Comparison of ENCODE assay signal across 27 cellular contexts in genomic region chr7:36188266-36188665, GRCh38. TPM values are rescaled to one million over a fixed set of nuclear protein-coding genes. Genes with fewer than 3 reads are reported as not detected.
DNase-seq lines count a peak whose midpoint lies in the region; ATAC-seq and TF ChIP-seq lines count a peak whose summit lies in the region.
"Had no signal": no experiment of that assay in that cellular context is flagged by ENCODE, and none has a peak within 500 bp of the region (broad histone marks: within the 10 kb centered on the region; RNA-seq: fewer than 3 reads in every experiment).

No MANE protein-coding gene starts in this region.

- H3K4me3 ChIP-seq in GM23338: no peak overlapping the region
- H3K4me3 ChIP-seq in SU-DHL-6 (ENCODE audit: insufficient read depth, low read length, poor library complexity, severe bottlenecking): peak overlapping the region; percentile 14
- H3K4me3 ChIP-seq in retinal pigment epithelial cell (ENCODE audit: low read length): no peak overlapping the region
- H3K4me3 ChIP-seq: lung, vagina had no signal

- H3K4me2 ChIP-seq in GM23338 (no peak overlapping the region), SU-DHL-6 (ENCODE audit: low read depth, low read length, poor library complexity, severe bottlenecking) (peak overlapping the region; percentile 84)

- H3K9ac ChIP-seq in SU-DHL-6 (ENCODE audit: low read length): peak overlapping the region; percentile 69

- H3K27me3 ChIP-seq in GM23338 (ENCODE audit: insufficient read depth): no peaks in the 10 kb centered on the region
- no peaks in the 10 kb centered on the region for H3K27me3 ChIP-seq in SU-DHL-6 (ENCODE audit: low read length)
- H3K27me3 ChIP-seq: vagina had no signal

- no peak for DNase-seq in GM23338 (ENCODE audit: low spot score)
- peak; percentile 15 for DNase-seq in kidney tubule cell (ENCODE audit: low spot score)
- peak; percentile 63 for DNase-seq in retinal pigment epithelial cell (ENCODE audit: low read depth)
- DNase-seq in HCEC 1CT: no peak
- no peak for DNase-seq in NOMO-1 (lab: John Stamatoyannopoulos, UW; ENCODE audit: unreplicated experiment in 2 of 2)
- DNase-seq in NCI-H2081 (lab: John Stamatoyannopoulos, UW): no peak
- DNase-seq: activated CD4-positive, alpha-beta T cell treated with anti-CD3 and anti-CD28 coated beads for 48 hours; CD4-positive, alpha-beta memory T cell; DMS153; effector CD4-positive, alpha-beta T cell; erythroblast; H7; islet precursor cell; KG1; NCI-H187; NCI-H2227 treated with DMSO at 0.1 percent for 48 hours; NCI-H748 treated with DMSO at 0.1 percent for 48 hours; occipital lobe; PC-3; right cardiac atrium; stimulated activated CD4-positive, alpha-beta T cell treated with anti-CD3 and anti-CD28 coated beads, Interleukin-15, amount 100 ng/mL, for 24 hours; T-cell had no signal

- no peaks in the 10 kb centered on the region for H3K36me3 ChIP-seq in GM23338 (ENCODE audit: insufficient read depth)
- H3K36me3 ChIP-seq in SU-DHL-6 (ENCODE audit: low read length): no peaks in the 10 kb centered on the region; the same call in 1 of the 2 replicates
- H3K36me3 ChIP-seq: vagina had no signal

- no peak overlapping the region for H3K4me3 Mint-ChIP-seq in GM23338
- H3K4me3 Mint-ChIP-seq: activated naive CD8-positive, alpha-beta T cell; activated T-helper 17 cell treated with anti-CD3 and anti-CD28 coated beads, Interleukin-2, amount 50 U/mL, for 72 hours; CD4-positive, alpha-beta memory T cell; T-cell had no signal

- TF ChIP-seq CTCF in GM23338 (conservative IDR thresholded peaks at IDR 0.05; ENCODE audit: low read depth in 2 of 2): no peak
- no peak for TF ChIP-seq CTCF in SU-DHL-6 (IDR thresholded peaks at IDR 0.05; ENCODE audit: insufficient read depth, low read length, poor library complexity, severe bottlenecking)
- no peak for TF ChIP-seq CTCF in retinal pigment epithelial cell (conservative IDR thresholded peaks at IDR 0.05; ENCODE audit: low read depth, low read length)

- H4K20me1 ChIP-seq in GM23338 (replicated peaks; ENCODE audit: insufficient read depth): no peaks in the 10 kb centered on the region
- no peaks in the 10 kb centered on the region for H4K20me1 ChIP-seq in SU-DHL-6 (ENCODE audit: low read depth, low read length)

- H3K9me2 ChIP-seq in GM23338 (ENCODE audit: insufficient read depth) (no peaks in the 10 kb centered on the region), SU-DHL-6 (replicated peaks; ENCODE audit: insufficient read depth, low read length) (no peaks in the 10 kb centered on the region)

- peaks cover 3% of the 10 kb centered on the region for H3K27me3 Mint-ChIP-seq in GM23338 (ENCODE audit: insufficient read depth, low read depth, poor library complexity)
- H3K27me3 Mint-ChIP-seq: activated naive CD8-positive, alpha-beta T cell; activated T-helper 17 cell treated with anti-CD3 and anti-CD28 coated beads, Interleukin-2, amount 50 U/mL, for 72 hours; CD4-positive, alpha-beta memory T cell; T-cell had no signal

- no peaks in the 10 kb centered on the region for H3F3A ChIP-seq in GM23338 (replicated peaks; ENCODE audit: low read depth)
- peaks cover 91% of the 10 kb centered on the region for H3F3A ChIP-seq in SU-DHL-6 (ENCODE audit: insufficient read depth)

- H3K36me3 Mint-ChIP-seq in GM23338 (ENCODE audit: low read depth): no peaks in the 10 kb centered on the region; the same call in 2 of the 3 replicates
- H3K36me3 Mint-ChIP-seq: activated naive CD8-positive, alpha-beta T cell; T-cell had no signal

- H3K4me1 Mint-ChIP-seq in GM23338: peaks cover 3% of the 10 kb centered on the region; the same call in 2 of the 3 replicates
- H3K4me1 Mint-ChIP-seq: T-cell had no signal

- ATAC-seq in GM23338: no peak
- ATAC-seq: activated T-helper 17 cell treated with anti-CD3 and anti-CD28 coated beads, Interleukin-2, amount 50 U/mL, for 72 hours; PC-3; right cardiac atrium; T-cell had no signal

- no peaks in the 10 kb centered on the region for H3K9me3 ChIP-seq in SU-DHL-6 (ENCODE audit: insufficient read depth, low read length)
- H3K9me3 ChIP-seq: vagina had no signal

- no peak overlapping the region for H2AFZ ChIP-seq in GM23338
- no peak overlapping the region for H2AFZ ChIP-seq in SU-DHL-6 (ENCODE audit: low read depth, low read length, severe bottlenecking)

- no peaks in the 10 kb centered on the region; the same call in 1 of the 2 replicates for H3K79me2 ChIP-seq in GM23338 (replicated peaks; ENCODE audit: insufficient read depth)
- peaks cover 87% of the 10 kb centered on the region for H3K79me2 ChIP-seq in SU-DHL-6 (ENCODE audit: insufficient read depth, low read length)

- H3K27ac Mint-ChIP-seq in GM23338: peak overlapping the region; percentile 17
- H3K27ac Mint-ChIP-seq: activated naive CD8-positive, alpha-beta T cell; activated T-helper 17 cell treated with anti-CD3 and anti-CD28 coated beads, Interleukin-2, amount 50 U/mL, for 72 hours; CD4-positive, alpha-beta memory T cell; T-cell had no signal

- H3K27ac ChIP-seq in GM23338 (ENCODE audit: low read depth) (no peak overlapping the region), SU-DHL-6 (ENCODE audit: low read depth, low read length) (peak overlapping the region; percentile 96)
- H3K27ac ChIP-seq: vagina had no signal

- H3K9me3 Mint-ChIP-seq in GM23338: no peaks in the 10 kb centered on the region
- H3K9me3 Mint-ChIP-seq: activated T-helper 17 cell treated with anti-CD3 and anti-CD28 coated beads, Interleukin-2, amount 50 U/mL, for 72 hours; T-cell had no signal

- H3K4me1 ChIP-seq in GM23338 (ENCODE audit: insufficient read depth): no peaks in the 10 kb centered on the region

TF ChIP-seq in GM23338, 12 proteins besides CTCF, POLR2A, EP300 and RAD21 (continues in another document):
- TF ChIP-seq ZNF331 (CRISPR knock-in tag; IDR thresholded peaks at IDR 0.05; ENCODE audit: low read depth): no peak
- TF ChIP-seq ZNF114 (CRISPR knock-in tag; IDR thresholded peaks at IDR 0.05): no peak
- TF ChIP-seq ETS1 (IDR thresholded peaks at IDR 0.05): no peak
- no peak for TF ChIP-seq STAT1 (IDR thresholded peaks at IDR 0.05; ENCODE audit: unreplicated experiment)
- TF ChIP-seq POLR2AphosphoS5 (IDR thresholded peaks at IDR 0.05; ENCODE audit: low read depth): no peak
- TF ChIP-seq EZH2phosphoT487 (IDR thresholded peaks at IDR 0.05; ENCODE audit: unreplicated experiment): no peak
- TF ChIP-seq CREB1 (CRISPR knock-in tag; IDR thresholded peaks at IDR 0.05; ENCODE audit: low read depth): no peak
- no peak for TF ChIP-seq REST (IDR thresholded peaks at IDR 0.05; ENCODE audit: unreplicated experiment)
- TF ChIP-seq JUNB (IDR thresholded peaks at IDR 0.05; ENCODE audit: unreplicated experiment): no peak

RNA-seq across cellular contexts. Expression of gene EEPD1, which starts 35.2 kb away (rescaled TPM):
- total RNA-seq in GM23338 (2014; rRNA removed; shearing (Covaris generic)): 12.4 and 17.1 TPM in 2 replicates
- 4.1 and 6.0 TPM in 2 replicates for polyA plus RNA-seq in GM23338 (2016; fragmentation: Nextera tagmentation; extraction: Ambion mirVana)

Comparison
In these comparisons a context has a peak if more than half of its experiments do, and no peak if none do; other contexts are left out.
1. DNase-seq: peak in kidney tubule cell (single experiment) and retinal pigment epithelial cell (single experiment); none in GM23338 (single experiment), HCEC 1CT (single experiment), NOMO-1 (0 of 2) and NCI-H2081 (0 of 2).